ENCODE assay signal across 8 cellular contexts in the genomic region with DNA sequence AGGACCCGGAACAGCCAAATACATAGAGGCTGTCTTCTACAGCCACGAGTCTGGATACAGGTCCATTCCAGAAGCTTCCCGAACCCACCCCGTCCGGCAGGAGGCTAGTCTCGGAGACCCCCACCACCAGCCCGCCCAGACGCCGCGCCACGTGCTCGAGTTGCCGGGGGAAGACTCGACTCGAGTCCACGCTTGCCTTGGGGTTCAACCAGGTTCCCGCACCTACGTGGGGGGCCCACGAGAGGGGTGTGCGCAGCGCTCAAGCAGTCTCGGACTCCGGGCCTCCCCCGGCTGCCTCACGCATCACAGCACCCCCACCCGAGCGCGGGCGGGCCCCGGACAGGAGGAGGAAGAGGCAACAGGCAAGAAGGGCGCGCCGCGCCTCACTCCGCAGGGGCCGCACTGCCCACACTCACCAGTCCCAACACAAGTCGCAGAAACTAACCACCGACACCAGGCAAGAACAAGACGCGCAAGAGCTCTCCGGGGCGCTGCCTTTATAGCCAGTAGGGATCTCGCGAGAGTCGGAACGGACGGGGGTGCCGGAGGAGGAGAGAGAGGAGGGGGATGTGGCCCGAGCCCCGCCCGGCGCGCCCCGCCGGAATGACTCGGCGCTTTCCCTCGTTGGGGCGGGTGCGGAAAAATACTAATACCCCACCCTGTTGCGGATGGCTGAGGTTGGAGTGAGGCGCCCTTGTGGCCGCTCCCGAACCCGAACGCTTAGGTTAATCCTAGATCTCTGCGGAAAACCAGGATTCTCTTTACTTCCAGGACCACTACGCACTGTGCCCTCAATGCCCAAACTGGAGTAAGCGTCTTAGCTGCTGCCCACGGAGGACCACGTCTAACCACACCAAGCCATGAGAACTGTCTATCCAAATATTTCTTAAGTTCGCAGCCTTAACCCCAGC. TPM values are rescaled to one million over a fixed set of nuclear protein-coding genes. Genes with fewer than 3 reads are reported as not detected.
DNase-seq lines count a peak whose midpoint lies in the region; ATAC-seq, FAIRE-seq and TF ChIP-seq lines count a peak whose summit lies in the region.

A gene (minus strand): TSS at position 472 of the 911 bp plus-strand sequence. CDS start 2,841 bp downstream, outside the sequence.

- H4K20me1 ChIP-seq in H1 (replicated peaks in 1 of 2; ENCODE audit: control insufficient read depth in 1 of 2, insufficient read depth in 2 of 2, low read length in 2 of 2), result peaks cover 11 to 24% of the 10 kb centered on the region in 2 experiments

- 0 out of 2 replicates have a peak within 1 kb of the TSS, but pooled peaks have one; percentile 48 for H2BK20ac ChIP-seq in H1 (ENCODE audit: low read length)

- H3K79me2 ChIP-seq in H1 (ENCODE audit: control insufficient read depth in 1 of 2, insufficient read depth in 2 of 2, low read length in 2 of 2), result peaks cover 30 to 50% of the 10 kb centered on the region in 2 experiments
- H3K79me2 ChIP-seq in mesendoderm (ENCODE audit: control insufficient read depth, insufficient read depth, low read length), result peaks cover 44% of the 10 kb centered on the region

- TF ChIP-seq CTCF in H1 (IDR thresholded peaks at IDR 0.05; ENCODE audit: control extremely low read depth in 1 of 3, insufficient read depth in 1 of 3, low read depth in 1 of 3, low read length in 3 of 3), result peak in 1 of 3 experiments; percentile 11; a peak in 1 of 4 replicates

- peak within 1 kb of the TSS; percentile 76 to 90 for H3K4me2 ChIP-seq in H1 (ENCODE audit: insufficient read depth in 1 of 2, low read depth in 2 of 2, low read length in 2 of 2)
- H3K4me2 ChIP-seq in mesendoderm (ENCODE audit: low read length), result peak within 1 kb of the TSS; percentile 84

- H3K14ac ChIP-seq in H1 (ENCODE audit: insufficient read length), result peak within 1 kb of the TSS; percentile 0

- H3K27me3 Mint-ChIP-seq in CD8-positive, alpha-beta memory T cell, result peaks cover 0 to 3% of the 10 kb centered on the region in 2 donors

- H3K27me3 ChIP-seq in CD8-positive, alpha-beta memory T cell (ENCODE audit: insufficient read depth, low read length, poor library complexity, severe bottlenecking), result no peaks in the 10 kb centered on the region
- no peaks in the 10 kb centered on the region for H3K27me3 ChIP-seq in H1 (replicated peaks in 1 of 4; ENCODE audit: control insufficient read depth in 3 of 4, extremely low read depth in 1 of 4, insufficient read depth in 3 of 4, low read length in 3 of 4)
- H3K27me3 ChIP-seq in mesendoderm (ENCODE audit: insufficient read depth, low read length, poor library complexity), result no peaks in the 10 kb centered on the region

- H2BK5ac ChIP-seq in H1 (ENCODE audit: low read depth, low read length) (peak within 1 kb of the TSS; percentile 100), mesendoderm (ENCODE audit: low read length) (peak within 1 kb of the TSS; percentile 96)

- no peak for FAIRE-seq in H1 (lab: Jason Lieb, UNC)

- H3K27ac ChIP-seq in CD8-positive, alpha-beta memory T cell (ENCODE audit: low read depth, low read length), result peak within 1 kb of the TSS; percentile 82
- peak within 1 kb of the TSS; percentile 91 for H3K27ac ChIP-seq in H1 (ENCODE audit: low read depth, low read length)
- peak within 1 kb of the TSS; percentile 99 for H3K27ac ChIP-seq in mesendoderm (ENCODE audit: low read depth, low read length)

- H4K8ac ChIP-seq in H1 (ENCODE audit: extremely low read depth, insufficient read depth, low read length), result peak within 1 kb of the TSS; percentile 97
- peak within 1 kb of the TSS; percentile 79 for H4K8ac ChIP-seq in mesendoderm (ENCODE audit: low read depth, low read length)

- peak; percentile 33 for ATAC-seq in GM19468 (IDR thresholded peaks at IDR 0.05; ENCODE audit: extremely low read depth, unreplicated experiment)

- peak within 1 kb of the TSS; percentile 95 for H4K5ac ChIP-seq in H1 (ENCODE audit: insufficient read length, low read depth, low read length)
- H4K5ac ChIP-seq in mesendoderm (ENCODE audit: low read length), result peak within 1 kb of the TSS; percentile 84

- peak within 1 kb of the TSS; percentile 96 for H3K4me3 ChIP-seq in CD8-positive, alpha-beta memory T cell (ENCODE audit: low read length)
- peak within 1 kb of the TSS; percentile 96 to 100 (median 98) for H3K4me3 ChIP-seq in H1 (ENCODE audit: extremely low read depth in 1 of 4, insufficient read depth in 2 of 4, low read depth in 3 of 4, low read length in 4 of 4)
- H3K4me3 ChIP-seq in mesendoderm (ENCODE audit: low read length), result peak within 1 kb of the TSS; percentile 67

- no peak; a peak in 1 of 4 replicates for TF ChIP-seq RAD21 in H1 (IDR thresholded peaks at IDR 0.05 in 1 of 2, conservative IDR thresholded peaks at IDR 0.05 in 1 of 2; ENCODE audit: low read depth in 2 of 2, low read length in 2 of 2)

- POLR2A ChIA-PET in CD8-positive, alpha-beta memory T cell (lab: Charles Lee), result interaction anchor here (0.6 to 2.0 kb wide), 19 partner anchors 9 to 746 kb away, joined by 3 to 18 read pairs (median 4); a partner anchor contains a TSS
- POLR2A ChIA-PET in H1 (lab: Charles Lee; ENCODE audit: partially characterized antibody), result interaction anchor here (0.5 to 13.3 kb wide), 57 partner anchors 16 to 802 kb away, joined by 3 to 741 read pairs (median 4); a partner anchor contains a TSS

- peak within 1 kb of the TSS; percentile 98 for H4K91ac ChIP-seq in H1 (replicated peaks; ENCODE audit: insufficient read length, low read length)

- peak in 1 of 2 experiments; percentile 82; a peak in 1 of 3 replicates for TF ChIP-seq EP300 in H1 (IDR thresholded peaks at IDR 0.05; ENCODE audit: borderline replicate concordance in 1 of 2, low read depth in 2 of 2, low read length in 2 of 2)

- peaks cover 8% of the 10 kb centered on the region for H3K23me2 ChIP-seq in H1 (ENCODE audit: low read depth, low read length)

- peak within 1 kb of the TSS; percentile 10; the same call in 1 of the 2 replicates for H2AFZ ChIP-seq in H1 (ENCODE audit: low read length)

- H3K27ac Mint-ChIP-seq in CD8-positive, alpha-beta memory T cell, result peak within 1 kb of the TSS; percentile 62 to 95 (median 90)

- H3K4me3 Mint-ChIP-seq in CD8-positive, alpha-beta memory T cell, result peak within 1 kb of the TSS; percentile 88 to 97 (median 94)

- peak; percentile 83 to 97 (median 92) for DNase-seq in CD8-positive, alpha-beta memory T cell
- DNase-seq in HS-5 (ENCODE audit: low read depth) (peak; percentile 86), NOMO-1 treated with DMSO at 0.1 percent for 48 hours (lab: John Stamatoyannopoulos, UW; ENCODE audit: unreplicated experiment) (peak; percentile 95), H1 (ENCODE audit: low read depth in 1 of 2, low spot score in 2 of 2) (peak; percentile 91 to 99), mesendoderm (peak; percentile 98)
- peak; percentile 92 to 100 (median 100) for DNase-seq in activated CD8-positive, alpha-beta memory T cell treated with anti-CD3 and anti-CD28 coated beads for 48 hours (ENCODE audit: low read depth in 2 of 3, low spot score in 2 of 3)
- DNase-seq in stimulated activated CD8-positive, alpha-beta memory T cell treated with anti-CD3 and anti-CD28 coated beads, Interleukin-15, amount 100 ng/mL, for 1 hour (ENCODE audit: low read depth), result peak; percentile 91

- peak within 1 kb of the TSS; percentile 88; the same call in 1 of the 2 replicates for H2BK15ac ChIP-seq in H1 (ENCODE audit: low read length)
- H2BK15ac ChIP-seq in mesendoderm (replicated peaks; ENCODE audit: low read depth), result peak within 1 kb of the TSS; percentile 46

- H3K23ac ChIP-seq in H1 (ENCODE audit: insufficient read length) (no peak within 1 kb of the TSS), mesendoderm (ENCODE audit: low read length) (peak within 1 kb of the TSS; percentile 48)

- H2AK5ac ChIP-seq in H1 (ENCODE audit: low read depth, low read length) (peak within 1 kb of the TSS; percentile 100), mesendoderm (ENCODE audit: low read length) (peak within 1 kb of the TSS; percentile 72)

- H3K18ac ChIP-seq in H1 (ENCODE audit: extremely low read depth, low read length) (peak within 1 kb of the TSS; percentile 99), mesendoderm (ENCODE audit: low read length) (peak within 1 kb of the TSS; percentile 96)

- H3K56ac ChIP-seq in H1 (replicated peaks; ENCODE audit: insufficient read length, low read depth, low read length) (peak within 1 kb of the TSS; percentile 83), mesendoderm (ENCODE audit: low read length) (peak within 1 kb of the TSS; percentile 99)

- 2% methylated on average over 67 of the region's 72 CpGs; no CpG with 5 or more reads in 1 of the 2 experiments for WGBS in H1 (ENCODE audit: extremely low coverage in 1 of 2, insufficient coverage in 1 of 2, insufficient read length in 1 of 2, insufficient replicate concordance in 2 of 2, low coverage in 1 of 2, low lambda C conversion rate in 2 of 2, missing lambda C conversion rate in 1 of 2), 2 experiments
- WGBS in mesendoderm (ENCODE audit: extremely low coverage, insufficient coverage, low lambda C conversion rate), result no CpG with 5 or more reads among the region's 72 CpGs

- H3K4ac ChIP-seq in H1 (replicated peaks; ENCODE audit: insufficient read length, low read depth, low read length), result peak within 1 kb of the TSS; percentile 92
- H3K4ac ChIP-seq in mesendoderm (ENCODE audit: low read depth, low read length), result peak within 1 kb of the TSS; percentile 89

- H3K36me3 ChIP-seq in CD8-positive, alpha-beta memory T cell (ENCODE audit: insufficient read depth, low read length), result peaks cover 5% of the 10 kb centered on the region
- peaks cover 7 to 30% (median 17%) of the 10 kb centered on the region in 4 experiments; a peak in 6 of 8 replicates for H3K36me3 ChIP-seq in H1 (ENCODE audit: control insufficient read depth in 2 of 4, insufficient read depth in 4 of 4, low read length in 3 of 4)
- peaks cover 4% of the 10 kb centered on the region for H3K36me3 ChIP-seq in mesendoderm (ENCODE audit: control insufficient read depth, insufficient read depth, low read length)

- TF ChIP-seq POLR2A in H1 (IDR thresholded peaks at IDR 0.05; ENCODE audit: control extremely low read depth in 1 of 2, low read depth in 2 of 2, low read length in 2 of 2), result peak; percentile 100

- no peaks in the 10 kb centered on the region for H3K9me3 ChIP-seq in CD8-positive, alpha-beta memory T cell (ENCODE audit: low read length)
- H3K9me3 ChIP-seq in H1 (ENCODE audit: insufficient read depth in 2 of 2, low read depth in 1 of 2, low read length in 1 of 2), result no peaks in the 10 kb centered on the region

- H3K36me3 Mint-ChIP-seq in CD8-positive, alpha-beta memory T cell, result peaks cover 0 to 29% (median 1%) of the 10 kb centered on the region in 3 donors

- peaks cover 24 to 37% (median 27%) of the 10 kb centered on the region in 3 donors for H3K4me1 Mint-ChIP-seq in CD8-positive, alpha-beta memory T cell

- CTCF ChIA-PET in CD8-positive, alpha-beta memory T cell (lab: Charles Lee), result interaction anchor here (1.0 to 2.6 kb wide), 9 partner anchors 10 to 510 kb away, joined by 3 to 21 read pairs (median 6); a partner anchor contains a TSS
- CTCF ChIA-PET in H1 (lab: Charles Lee; ENCODE audit: partially characterized antibody), result interaction anchor here (0.6 to 2.7 kb wide), 8 partner anchors 9 to 721 kb away, joined by 3 to 16 read pairs (median 5); a partner anchor contains a TSS

- H3K79me1 ChIP-seq in H1 (ENCODE audit: low read depth, low read length) (no peaks in the 10 kb centered on the region), mesendoderm (ENCODE audit: low read length) (peaks cover 6% of the 10 kb centered on the region)

- H3K4me1 ChIP-seq in CD8-positive, alpha-beta memory T cell (ENCODE audit: insufficient read depth, low read length), result peaks cover 24% of the 10 kb centered on the region
- H3K4me1 ChIP-seq in H1 (replicated peaks in 1 of 4; ENCODE audit: control insufficient read depth in 3 of 4, insufficient read depth in 4 of 4, low read length in 3 of 4), result peaks cover 2 to 12% (median 5%) of the 10 kb centered on the region in 4 experiments; a peak in 5 of 7 replicates
- H3K4me1 ChIP-seq in mesendoderm (ENCODE audit: control insufficient read depth, low read depth, low read length), result no peaks in the 10 kb centered on the region

- peak within 1 kb of the TSS; percentile 99 for H2BK12ac ChIP-seq in H1 (ENCODE audit: low read depth, low read length)

- peak within 1 kb of the TSS; percentile 63 for H2BK120ac ChIP-seq in H1 (replicated peaks; ENCODE audit: low read depth, low read length)
- H2BK120ac ChIP-seq in mesendoderm (ENCODE audit: low read depth, low read length), result peak within 1 kb of the TSS; percentile 61

- no peaks in the 10 kb centered on the region for H3K9me3 Mint-ChIP-seq in CD8-positive, alpha-beta memory T cell

- H3K9ac ChIP-seq in H1 (replicated peaks in 1 of 4; ENCODE audit: extremely low read depth in 1 of 4, low read depth in 3 of 4, low read length in 3 of 4), result peak within 1 kb of the TSS; percentile 92 to 98 (median 94)
- peak within 1 kb of the TSS; percentile 98 for H3K9ac ChIP-seq in mesendoderm (ENCODE audit: low read length)

RNA-seq across cellular contexts. Expression of the gene that starts here (rescaled TPM):
- 100 to 1,000 TPM; 784 to 849 TPM for total RNA-seq in CD8-positive, alpha-beta memory T cell
- polyA plus RNA-seq in CD8-positive, alpha-beta memory T cell, result 261 TPM
- total RNA-seq in H1 (2021; fragmentation: NEBNext Ultra II Directional; extraction: Animal tissue kit (Norgen Biotek cat#: 25700)), result 1,354 and 1,418 TPM in 2 replicates
- polyA plus RNA-seq in H1 (2011; rRNA removed), result 611 and 1,165 TPM in 2 replicates
- polyA plus RNA-seq in H1 (2011; cell fraction: cytosol; rRNA removed), result 1,073 TPM
- polyA plus RNA-seq in H1 (2011; cell fraction: nucleus; rRNA removed), result 289 TPM
- 1,250 to 1,913 TPM (median 1,350 TPM) in 4 replicates for polyA plus RNA-seq in H1 (2012, experiment 1 of 2)
- 731 TPM for polyA plus RNA-seq in H1 (2012, experiment 2 of 2)
- 1,094 TPM for polyA plus RNA-seq in H1 (2013, experiment 1 of 2)
- 1,165 TPM for polyA plus RNA-seq in H1 (2013, experiment 2 of 2)
- polyA minus RNA-seq in H1 (2011; rRNA and poly(A)+ RNA removed), result 624 and 694 TPM in 2 replicates
- polyA minus RNA-seq in H1 (2011; cell fraction: cytosol; rRNA and poly(A)+ RNA removed), result 277 TPM
- 228 TPM for polyA minus RNA-seq in H1 (2011; cell fraction: nucleus; rRNA and poly(A)+ RNA removed)
- polyA plus RNA-seq in mesendoderm (2013, experiment 1 of 2), result 1,174 TPM
- 1,171 TPM for polyA plus RNA-seq in mesendoderm (2013, experiment 2 of 2)

Comparison
In these comparisons a context has a peak if more than half of its experiments do, and no peak if none do; other contexts are left out.
1. Peak in every context shown above with its lines: DNase-seq, ATAC-seq, H3K4me3 ChIP-seq and H3K27ac ChIP-seq.